Comparison of ENCODE assay signal across 18 cellular contexts in the genomic region with DNA sequence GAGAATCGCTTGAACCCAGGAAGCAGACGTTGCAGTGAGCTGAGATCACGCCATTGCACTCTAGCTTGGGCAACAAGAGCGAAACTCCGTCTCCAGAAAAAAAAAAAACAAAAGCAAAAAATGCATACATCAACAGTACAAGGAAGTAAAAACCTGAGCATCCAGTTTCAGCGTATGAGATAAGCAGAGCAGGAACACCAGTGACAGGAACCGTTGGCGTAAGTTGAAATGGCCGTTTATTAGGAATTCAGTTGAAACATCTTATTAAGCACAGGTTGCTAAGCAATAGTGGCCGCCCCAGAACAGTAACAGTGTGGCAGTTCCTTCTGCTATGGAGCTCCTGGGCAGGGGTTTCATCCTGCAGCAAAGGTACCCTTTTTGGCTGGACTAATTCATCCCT.
"Had no signal": no experiment of that assay in that cellular context is flagged by ENCODE, and none has a peak within 500 bp of the region (broad histone marks: within the 10 kb centered on the region; RNA-seq: fewer than 3 reads in every experiment).

No MANE protein-coding gene starts in this region.

- H3K27me3 ChIP-seq: esophagus squamous epithelium, left lung, sigmoid colon, suprapubic skin had no signal

- H3K4me3 ChIP-seq: esophagus squamous epithelium, left lung, sigmoid colon, suprapubic skin had no signal

- H3K4me3 Mint-ChIP-seq: activated CD4-positive, alpha-beta memory T cell treated with anti-CD3 and anti-CD28 coated beads for 36 hours; activated naive CD8-positive, alpha-beta T cell; activated T-cell treated with anti-CD3 and anti-CD28 coated beads, Interleukin-2, amount 50 U/mL, for 4 hours; nephron progenitor cell; T-helper 17 cell had no signal

- DNase-seq: activated CD4-positive, alpha-beta memory T cell treated with anti-CD3 and anti-CD28 coated beads for 36 hours; activated CD4-positive, CD25-positive, alpha-beta regulatory T cell treated with anti-CD3 and anti-CD28 coated beads, Interleukin-2, amount 50 U/mL, for 72 hours; activated effector memory CD4-positive, alpha-beta T cell treated with anti-CD3 and anti-CD28 coated beads, Interleukin-2, amount 50 U/mL, for 16 hours; activated T-cell treated with anti-CD3 and anti-CD28 coated beads, Interleukin-2, amount 50 U/mL, for 4 hours; amygdala; esophagus squamous epithelium; foreskin fibroblast; left lung; mesenchymal stem cell; nephron progenitor cell; sigmoid colon; stimulated activated CD4-positive, alpha-beta T cell treated with anti-CD3 and anti-CD28 coated beads, Interleukin-12 subunit alpha, Interleukin-12 subunit beta, amount 100 ng/mL, for 4 hours; stimulated activated CD4-positive, alpha-beta T cell treated with anti-CD3 and anti-CD28 coated beads, Interleukin-2, amount 100 ng/mL, for 48 hours; stimulated activated naive CD4-positive, alpha-beta T cell treated with Interleukin-2 at 50 U/mL for 16 hours; T-helper 17 cell had no signal

- H3K27me3 Mint-ChIP-seq: activated CD4-positive, alpha-beta memory T cell treated with anti-CD3 and anti-CD28 coated beads for 36 hours had no signal

- H3K36me3 ChIP-seq: esophagus squamous epithelium, left lung, sigmoid colon, suprapubic skin had no signal

- H3K27ac Mint-ChIP-seq: activated CD4-positive, alpha-beta memory T cell treated with anti-CD3 and anti-CD28 coated beads for 36 hours; activated naive CD8-positive, alpha-beta T cell; brain; nephron progenitor cell; T-helper 17 cell had no signal

- H3K9me3 Mint-ChIP-seq: activated CD4-positive, alpha-beta memory T cell treated with anti-CD3 and anti-CD28 coated beads for 36 hours; activated T-cell treated with anti-CD3 and anti-CD28 coated beads, Interleukin-2, amount 50 U/mL, for 4 hours; nephron progenitor cell had no signal

- H3K27ac ChIP-seq: esophagus squamous epithelium, left lung, sigmoid colon, suprapubic skin had no signal

- H3K9me3 ChIP-seq: esophagus squamous epithelium, left lung, sigmoid colon, suprapubic skin had no signal

- H3K36me3 Mint-ChIP-seq: activated naive CD8-positive, alpha-beta T cell had no signal
